In the genomic region with DNA sequence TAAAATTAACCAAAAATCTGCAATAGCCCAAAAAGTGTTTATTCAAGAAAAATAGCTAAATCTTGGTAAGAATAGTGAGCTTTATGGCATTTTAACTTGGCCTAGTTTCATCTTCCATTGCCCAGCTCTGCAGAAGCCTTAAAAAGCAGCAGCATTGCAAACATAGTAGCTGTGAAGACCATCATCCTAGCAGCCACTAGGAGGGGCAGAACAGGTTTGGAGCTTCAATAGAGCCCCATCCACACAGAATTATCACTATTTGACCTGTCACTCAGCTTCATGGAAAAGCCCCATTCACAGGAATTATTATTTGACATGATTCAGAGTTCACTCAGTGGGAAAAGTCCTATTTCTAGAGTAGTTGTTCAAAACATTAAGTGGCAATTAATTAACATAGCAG, we compare ENCODE assay signal across 1 cellular context.
TF ChIP-seq lines count a peak whose summit lies in the region.

No MANE protein-coding gene starts in this region.

TF ChIP-seq in SK-N-SH treated with all-trans-retinoic acid at 6 μM for 48 hours, 23 proteins besides CTCF, POLR2A, EP300 and RAD21 (continued from another document):
- TF ChIP-seq ZNF565 (CRISPR knock-in tag; conservative IDR thresholded peaks at IDR 0.05; ENCODE audit: low read depth) (no peak), ZFP30 (CRISPR knock-in tag; IDR thresholded peaks at IDR 0.05) (no peak)
